ENCODE assay signal across 11 cellular contexts in genomic region chr14:42192659-42193425, GRCh38.
A peak's percentile ranks its signal among the peaks of the same experiment; 100 is the strongest.
DNase-seq lines count a peak whose midpoint lies in the region; ATAC-seq and TF ChIP-seq lines count a peak whose summit lies in the region.
"Had no signal": no experiment of that assay in that cellular context is flagged by ENCODE, and none has a peak within 500 bp of the region (broad histone marks: within the 10 kb centered on the region; RNA-seq: fewer than 3 reads in every experiment).

No MANE protein-coding gene starts in this region.

- H4K20me1 ChIP-seq in OCI-LY3 (ENCODE audit: insufficient read depth, low read length): no peaks in the 10 kb centered on the region

- H3K4me3 ChIP-seq in OCI-LY3 (ENCODE audit: low read length) (peak overlapping the region; percentile 14; the same call in 1 of the 2 replicates), prostate gland (no peak overlapping the region)

- H3K27ac Mint-ChIP-seq in stimulated activated effector memory CD8-positive, alpha-beta T cell treated with anti-CD3 and anti-CD28 coated beads, Interleukin-12 subunit alpha, Interleukin-12 subunit beta, amount 100 ng/mL, for 72 hours: no peak overlapping the region

- H3K4me1 Mint-ChIP-seq in stimulated activated effector memory CD8-positive, alpha-beta T cell treated with anti-CD3 and anti-CD28 coated beads, Interleukin-12 subunit alpha, Interleukin-12 subunit beta, amount 100 ng/mL, for 72 hours: no peaks in the 10 kb centered on the region

- intact Hi-C loops in prostate gland (cut with DNase I): no loop called here

- peak overlapping the region; percentile 47 for H3K4me2 ChIP-seq in OCI-LY3 (ENCODE audit: low read length)

- no peak for ATAC-seq in GM19463 (IDR thresholded peaks at IDR 0.05; ENCODE audit: unreplicated experiment)
- ATAC-seq in stimulated activated effector memory CD8-positive, alpha-beta T cell treated with anti-CD3 and anti-CD28 coated beads, Interleukin-12 subunit alpha, Interleukin-12 subunit beta, amount 100 ng/mL, for 72 hours: no peak

- H3K27ac ChIP-seq in OCI-LY3 (ENCODE audit: low read length) (no peak overlapping the region), prostate gland (no peak overlapping the region)

- TF ChIP-seq CTCF in OCI-LY3 (IDR thresholded peaks at IDR 0.05; ENCODE audit: low read depth, low read length): no peak
- TF ChIP-seq CTCF in prostate gland (IDR thresholded peaks at IDR 0.05): no peak

- H3K4me3 Mint-ChIP-seq in stimulated activated effector memory CD8-positive, alpha-beta T cell treated with anti-CD3 and anti-CD28 coated beads, Interleukin-12 subunit alpha, Interleukin-12 subunit beta, amount 100 ng/mL, for 72 hours: no peak overlapping the region
- H3K4me3 Mint-ChIP-seq: neural crest cell had no signal

- H3K27me3 ChIP-seq in OCI-LY3 (ENCODE audit: low read depth, low read length) (no peaks in the 10 kb centered on the region), prostate gland (replicated peaks; ENCODE audit: insufficient read depth) (no peaks in the 10 kb centered on the region)

- H3K36me3 ChIP-seq in OCI-LY3 (replicated peaks; ENCODE audit: low read depth, low read length) (no peaks in the 10 kb centered on the region), prostate gland (no peaks in the 10 kb centered on the region)

- no peaks in the 10 kb centered on the region for H3K36me3 Mint-ChIP-seq in stimulated activated effector memory CD8-positive, alpha-beta T cell treated with anti-CD3 and anti-CD28 coated beads, Interleukin-12 subunit alpha, Interleukin-12 subunit beta, amount 100 ng/mL, for 72 hours

- H2AFZ ChIP-seq in OCI-LY3 (ENCODE audit: low read depth, low read length): no peak overlapping the region

- no peak for TF ChIP-seq POLR2A in prostate gland (IDR thresholded peaks at IDR 0.05)

- H3K9me3 ChIP-seq in OCI-LY3 (ENCODE audit: insufficient read depth, low read length): peaks cover 6% of the 10 kb centered on the region
- H3K9me3 ChIP-seq in prostate gland: no peaks in the 10 kb centered on the region

- peaks cover 34% of the 10 kb centered on the region for H3K4me1 ChIP-seq in OCI-LY3 (ENCODE audit: low read length)
- no peaks in the 10 kb centered on the region for H3K4me1 ChIP-seq in prostate gland (replicated peaks)

- WGBS in prostate gland: 6% methylated on average over 4 of the region's 4 CpGs

- peaks cover 15% of the 10 kb centered on the region for H3K9me3 Mint-ChIP-seq in stimulated activated effector memory CD8-positive, alpha-beta T cell treated with anti-CD3 and anti-CD28 coated beads, Interleukin-12 subunit alpha, Interleukin-12 subunit beta, amount 100 ng/mL, for 72 hours
- H3K9me3 Mint-ChIP-seq: neural crest cell had no signal

- no peak overlapping the region for H3K9ac ChIP-seq in OCI-LY3 (ENCODE audit: low read length)

- DNase-seq in H4 (ENCODE audit: low spot score) (peak; percentile 96), epidermal melanocyte (ENCODE audit: insufficient read length, low spot score) (peak; percentile 42), prostate gland (ENCODE audit: low spot score) (peak; percentile 9), cerebellar cortex (ENCODE audit: low spot score) (no peak), GDM1 (lab: John Stamatoyannopoulos, UW) (no peak)
- no peak for DNase-seq in stimulated activated effector memory CD8-positive, alpha-beta T cell treated with anti-CD3 and anti-CD28 coated beads, Interleukin-12 subunit alpha, Interleukin-12 subunit beta, amount 100 ng/mL, for 72 hours (ENCODE audit: low spot score in 2 of 2)
- DNase-seq: NCI-H2227 treated with DMSO at 0.1 percent for 48 hours; stimulated activated CD8-positive, alpha-beta memory T cell treated with anti-CD3 and anti-CD28 coated beads, Interleukin-4, amount 100 ng/mL, for 48 hours had no signal

- no peaks in the 10 kb centered on the region for H3K79me2 ChIP-seq in OCI-LY3 (ENCODE audit: low read length)

Comparison
In these comparisons a context has a peak if more than half of its experiments do, and no peak if none do; other contexts are left out.
1. DNase-seq: peak in H4 (single experiment), epidermal melanocyte (single experiment) and prostate gland (single experiment); none in cerebellar cortex (single experiment), stimulated activated effector memory CD8-positive, alpha-beta T cell treated with anti-CD3 and anti-CD28 coated beads, Interleukin-12 subunit alpha, Interleukin-12 subunit beta, amount 100 ng/mL, for 72 hours (0 of 2) and GDM1 (single experiment).